ENCODE assay signal across 21 cellular contexts in genomic region chr22:35266277-35266676, GRCh38. TPM values are rescaled to one million over a fixed set of nuclear protein-coding genes. Genes with fewer than 3 reads are reported as not detected.
DNase-seq lines count a peak whose midpoint lies in the region; ATAC-seq, FAIRE-seq and TF ChIP-seq lines count a peak whose summit lies in the region.
"Had no signal": no experiment of that assay in that cellular context is flagged by ENCODE, and none has a peak within 500 bp of the region (broad histone marks: within the 10 kb centered on the region; RNA-seq: fewer than 3 reads in every experiment).

No MANE protein-coding gene starts in this region.

- CTCF ChIA-PET in endothelial cell of umbilical vein (lab: Charles Lee) (interaction anchor here (1.5 kb wide), 1 partner anchor 9 kb away, joined by 4 read pairs; the partner anchor contains the start of gene HMGXB4), Calu3 (lab: Charles Lee) (interaction anchor here (0.7 to 1.2 kb wide), 3 partner anchors 9 to 46 kb away, joined by 3 to 4 read pairs (median 4); partner anchors contain the start of gene HMGXB4)
- CTCF ChIA-PET in CD4-positive, alpha-beta T cell (lab: Charles Lee), result interaction anchor here (1.4 kb wide), 1 partner anchor 9 kb away, joined by 4 read pairs; the partner anchor contains the start of gene HMGXB4

- intact Hi-C loops in endothelial cell of umbilical vein (cut with micrococcal nuclease), result no loop called here
- intact Hi-C loops in pancreas (cut with DNase I), result no loop called here
- intact Hi-C loops in CD4-positive, alpha-beta T cell (cut with DNase I, micrococcal nuclease), result no loop called here
- intact Hi-C loops in Calu3 (cut with micrococcal nuclease; ENCODE audit: unreplicated experiment), result no loop called here

- no peak overlapping the region for H3K4me3 Mint-ChIP-seq in CD4-positive, alpha-beta T cell
- H3K4me3 Mint-ChIP-seq in Calu3 (ENCODE audit: low read depth, unreplicated experiment), result no peak overlapping the region
- H3K4me3 Mint-ChIP-seq: CD14-positive monocyte had no signal

- FAIRE-seq in endothelial cell of umbilical vein (lab: Jason Lieb, UNC) (peak; percentile 15), pancreas (lab: Jason Lieb, UNC) (no peak)
- FAIRE-seq: A204.1, GM19239 had no signal

- H3K27ac ChIP-seq in 22Rv1, result peak overlapping the region; percentile 64
- H3K27ac ChIP-seq in endothelial cell of umbilical vein (ENCODE audit: insufficient read depth, low read depth, low read length), result no peak overlapping the region
- H3K27ac ChIP-seq in pancreas, result peak overlapping the region in 2 of 4 donors; percentile 27 to 41
- no peak overlapping the region for H3K27ac ChIP-seq in CD4-positive, alpha-beta T cell (ENCODE audit: low read depth, low read length)

- 44 to 48% methylated on average over 3 of the region's 3 CpGs for WGBS in pancreas, 2 donors

- H3K9ac ChIP-seq in endothelial cell of umbilical vein (replicated peaks; ENCODE audit: extremely low read depth, insufficient read depth, low read length), result no peak overlapping the region
- H3K9ac ChIP-seq: SK-N-SH had no signal

- POLR2A ChIA-PET in endothelial cell of umbilical vein (lab: Charles Lee), result no interaction called here
- POLR2A ChIA-PET in CD4-positive, alpha-beta T cell (lab: Charles Lee), result interaction anchor here (2.9 kb wide), 1 partner anchor 8 kb away, joined by 17 read pairs; the partner anchor contains the start of gene HMGXB4

- peaks cover 19% of the 10 kb centered on the region for H3K4me1 Mint-ChIP-seq in CD4-positive, alpha-beta T cell (ENCODE audit: low read depth)
- peaks cover 19% of the 10 kb centered on the region for H3K4me1 Mint-ChIP-seq in Calu3 (ENCODE audit: low read depth, unreplicated experiment)
- H3K4me1 Mint-ChIP-seq: CD14-positive monocyte had no signal

- H3K27me3 ChIP-seq in endothelial cell of umbilical vein (ENCODE audit: control insufficient read depth in 2 of 2, insufficient read depth in 2 of 2, low read length in 2 of 2), result no peaks in the 10 kb centered on the region
- H3K27me3 ChIP-seq in pancreas, result no peaks in the 10 kb centered on the region
- H3K27me3 ChIP-seq in CD4-positive, alpha-beta T cell (ENCODE audit: control insufficient read depth, insufficient read depth, low read length), result no peaks in the 10 kb centered on the region

- H3K9me1 ChIP-seq in endothelial cell of umbilical vein (replicated peaks; ENCODE audit: control insufficient read depth, extremely low read depth, insufficient read depth, low read length), result no peaks in the 10 kb centered on the region

- no peak for TF ChIP-seq CTCF in 22Rv1 (IDR thresholded peaks at IDR 0.05)
- no peak for TF ChIP-seq CTCF in endothelial cell of umbilical vein (IDR thresholded peaks at IDR 0.05; ENCODE audit: extremely low read depth in 1 of 2, insufficient read depth in 1 of 2, low read depth in 1 of 2, low read length in 2 of 2)
- no peak for TF ChIP-seq CTCF in pancreas (IDR thresholded peaks at IDR 0.05)
- no peak for TF ChIP-seq CTCF in CD4-positive, alpha-beta T cell (IDR thresholded peaks at IDR 0.05)
- TF ChIP-seq CTCF in Calu3 (IDR thresholded peaks at IDR 0.05; ENCODE audit: unreplicated experiment), result no peak

- no peaks in the 10 kb centered on the region for H3K9me3 Mint-ChIP-seq in CD4-positive, alpha-beta T cell
- no peaks in the 10 kb centered on the region for H3K9me3 Mint-ChIP-seq in Calu3 (ENCODE audit: low read depth, unreplicated experiment)
- H3K9me3 Mint-ChIP-seq: CD14-positive monocyte had no signal

- ATAC-seq in pancreas, result peak; percentile 58 to 82 (median 74)
- no peak for ATAC-seq in CD4-positive, alpha-beta T cell (ENCODE audit: poor library complexity)
- ATAC-seq: Panc1 had no signal

- peak; percentile 9 for DNase-seq in HuH-7 (ENCODE audit: low spot score)
- DNase-seq in endothelial cell of umbilical vein (ENCODE audit: low read depth, low spot score), result no peak
- no peak for DNase-seq in pancreas
- DNase-seq in CD4-positive, alpha-beta T cell, result no peak
- DNase-seq in stimulated activated CD4-positive, alpha-beta T cell treated with anti-CD3 and anti-CD28 coated beads, Interleukin-4, amount 100 ng/mL, for 4 hours, result no peak
- DNase-seq in Calu3, result no peak
- DNase-seq: GDM1, Karpas-422, NCI-H1092, NCI-H1436 treated with DMSO at 0.1 percent for 48 hours, NCI-H2029 treated with DMSO at 0.1 percent for 48 hours, NCI-H226, NCI-H510A treated with DMSO at 0.1 percent for 48 hours, NCI-H748 treated with DMSO at 0.1 percent for 48 hours, SIG-M5, SK-N-SH had no signal

- H3K4me1 ChIP-seq in endothelial cell of umbilical vein (ENCODE audit: control insufficient read depth, extremely low read depth, insufficient read depth, low read length), result peaks cover 4% of the 10 kb centered on the region
- H3K4me1 ChIP-seq in pancreas, result peaks cover 0 to 6% (median 5%) of the 10 kb centered on the region in 3 donors

- dilution Hi-C loops in endothelial cell of umbilical vein (cut with MboI; ENCODE audit: extremely low pct_ligation_motif_present, low sequenced_read_pairs), result no loop called here

- H3K36me3 Mint-ChIP-seq in CD4-positive, alpha-beta T cell (ENCODE audit: low read depth), result peaks cover 89% of the 10 kb centered on the region
- H3K36me3 Mint-ChIP-seq in Calu3 (ENCODE audit: insufficient read depth, unreplicated experiment), result peaks cover 55% of the 10 kb centered on the region

- no peak overlapping the region for H2AFZ ChIP-seq in endothelial cell of umbilical vein (ENCODE audit: low read depth, low read length)

- H4K20me1 ChIP-seq in endothelial cell of umbilical vein (replicated peaks; ENCODE audit: control insufficient read depth, extremely low read depth, insufficient read depth, low read length), result peaks cover 4% of the 10 kb centered on the region

- TF ChIP-seq POLR2A in endothelial cell of umbilical vein (IDR thresholded peaks at IDR 0.05; ENCODE audit: low read depth, low read length), result no peak

- H3K27ac Mint-ChIP-seq in CD4-positive, alpha-beta T cell, result no peak overlapping the region
- no peak overlapping the region for H3K27ac Mint-ChIP-seq in Calu3 (ENCODE audit: unreplicated experiment)

- no peak overlapping the region for H3K4me2 ChIP-seq in endothelial cell of umbilical vein (ENCODE audit: insufficient read depth, low read length)
- H3K4me2 ChIP-seq: SK-N-SH had no signal

- peaks cover 34% of the 10 kb centered on the region for H3K79me2 ChIP-seq in endothelial cell of umbilical vein (ENCODE audit: control insufficient read depth, insufficient read depth, low read length)

- H3K4me3 ChIP-seq in endothelial cell of umbilical vein (replicated peaks in 1 of 3; ENCODE audit: insufficient read depth in 1 of 3, low read depth in 1 of 3, low read length in 3 of 3), result no peak overlapping the region
- no peak overlapping the region for H3K4me3 ChIP-seq in pancreas

- H3K36me3 ChIP-seq in endothelial cell of umbilical vein (ENCODE audit: control insufficient read depth in 2 of 2, extremely low read depth in 1 of 2, insufficient read depth in 2 of 2, low read length in 2 of 2) (peaks cover 12 to 36% of the 10 kb centered on the region in 2 experiments), pancreas (peaks cover 0 to 50% (median 20%) of the 10 kb centered on the region in 3 donors)

- H3K9me3 ChIP-seq in endothelial cell of umbilical vein (replicated peaks; ENCODE audit: control insufficient read depth, insufficient read depth, low read length) (no peaks in the 10 kb centered on the region), pancreas (no peaks in the 10 kb centered on the region)
- H3K9me3 ChIP-seq in CD4-positive, alpha-beta T cell (ENCODE audit: control insufficient read depth, low read length), result no peaks in the 10 kb centered on the region
- H3K9me3 ChIP-seq: SK-N-SH had no signal

- BruUV-seq in endothelial cell of umbilical vein (replicated peaks; lab: Mats Ljungman, UMichigan), result no TSS peak
- no TSS peak for BruUV-seq in Calu3 (replicated peaks; lab: Mats Ljungman, UMichigan)

- H3K27me3 Mint-ChIP-seq in CD4-positive, alpha-beta T cell, result no peaks in the 10 kb centered on the region
- no peaks in the 10 kb centered on the region for H3K27me3 Mint-ChIP-seq in Calu3 (ENCODE audit: unreplicated experiment)

TF ChIP-seq in endothelial cell of umbilical vein, 7 proteins besides CTCF, POLR2A, EP300 and RAD21:
- no peak for TF ChIP-seq MAX (IDR thresholded peaks at IDR 0.05; ENCODE audit: insufficient read depth, insufficient read length)
- peak; percentile 42 for TF ChIP-seq GATA2 (IDR thresholded peaks at IDR 0.05; ENCODE audit: insufficient read depth, insufficient read length, low read depth, low read length)
- no peak for TF ChIP-seq FOS (IDR thresholded peaks at IDR 0.05; ENCODE audit: borderline replicate concordance, insufficient read depth, low read length)

RNA-seq across cellular contexts. Expression of gene HMGXB4, which starts 9.0 kb away (rescaled TPM):
- total RNA-seq in endothelial cell of umbilical vein, result 29.5 and 30.5 TPM in 2 replicates
- polyA plus RNA-seq in endothelial cell of umbilical vein, result 11.1 and 12.2 TPM in 2 replicates
- 15.1 and 16.1 TPM in 2 replicates for polyA plus RNA-seq in endothelial cell of umbilical vein (2011; cell fraction: cytosol; rRNA removed)
- 28.3 and 44.3 TPM in 2 replicates for polyA plus RNA-seq in endothelial cell of umbilical vein (2011; cell fraction: nucleus; rRNA removed)
- 15.4 and 19.6 TPM in 2 replicates for polyA plus RNA-seq in endothelial cell of umbilical vein (2012)
- 38.6 and 43.1 TPM in 2 replicates for polyA minus RNA-seq in endothelial cell of umbilical vein
- 10.9 TPM for polyA minus RNA-seq in endothelial cell of umbilical vein (2011; cell fraction: cytosol; rRNA and poly(A)+ RNA removed)
- polyA minus RNA-seq in endothelial cell of umbilical vein (2011; cell fraction: nucleus; rRNA and poly(A)+ RNA removed), result 72.8 and 106 TPM in 2 replicates
- total RNA-seq in pancreas, result 10 to 100 TPM in 1 of 6 donors, 1 to 10 TPM in 5; 5.0 to 10.1 (median 6.6) TPM
- 1 to 10 TPM; 4.8 to 5.3 TPM for polyA plus RNA-seq in pancreas
- total RNA-seq in CD4-positive, alpha-beta T cell, result 10 to 100 TPM; 41.4 to 44.1 TPM
- total RNA-seq in Calu3 (2022), result 37.5 and 42.7 TPM in 2 replicates

RNA-seq across cellular contexts. Expression of gene TOM1, which starts 33.4 kb away (rescaled TPM):
- 36.4 and 44.5 TPM in 2 replicates for total RNA-seq in endothelial cell of umbilical vein
- polyA plus RNA-seq in endothelial cell of umbilical vein, result 74.4 and 74.6 TPM in 2 replicates
- 64.6 and 74.8 TPM in 2 replicates for polyA plus RNA-seq in endothelial cell of umbilical vein (2011; cell fraction: cytosol; rRNA removed)
- 57.8 and 92.1 TPM in 2 replicates for polyA plus RNA-seq in endothelial cell of umbilical vein (2011; cell fraction: nucleus; rRNA removed)
- polyA plus RNA-seq in endothelial cell of umbilical vein (2012), result 38.9 and 41.3 TPM in 2 replicates
- 100 and 123 TPM in 2 replicates for polyA minus RNA-seq in endothelial cell of umbilical vein
- polyA minus RNA-seq in endothelial cell of umbilical vein (2011; cell fraction: cytosol; rRNA and poly(A)+ RNA removed), result 12.3 TPM
- polyA minus RNA-seq in endothelial cell of umbilical vein (2011; cell fraction: nucleus; rRNA and poly(A)+ RNA removed), result 59.4 and 79.5 TPM in 2 replicates
- 10 to 100 TPM; 18.4 to 30.2 (median 20.2) TPM for total RNA-seq in pancreas
- polyA plus RNA-seq in pancreas, result 10 to 100 TPM; 28.3 to 33.7 TPM
- total RNA-seq in CD4-positive, alpha-beta T cell, result 100 to 1,000 TPM; 211 to 219 TPM
- total RNA-seq in Calu3 (2022), result 49.1 and 50.0 TPM in 2 replicates
